ENCODE assay signal across 22 cellular contexts in genomic region chr15:72092011-72092410, GRCh38.
"Had no signal": no experiment of that assay in that cellular context is flagged by ENCODE, and none has a peak within 500 bp of the region (broad histone marks: within the 10 kb centered on the region; RNA-seq: fewer than 3 reads in every experiment).

No MANE protein-coding gene starts in this region.

- H3K9ac ChIP-seq: KMS-11 had no signal

- H3K4me3 ChIP-seq: adrenal gland had no signal

- H3K27ac ChIP-seq: adrenal gland, KMS-11 had no signal

- H3K9me3 ChIP-seq: adrenal gland had no signal

- ATAC-seq: activated CD4-positive, CD25-positive, alpha-beta regulatory T cell treated with anti-CD3 and anti-CD28 coated beads, Interleukin-2, amount 50 U/mL, for 24 hours; activated CD8-positive, alpha-beta T cell treated with anti-CD3 and anti-CD28 coated beads for 36 hours; activated T-cell treated with anti-CD3 and anti-CD28 coated beads, Interleukin-2, amount 50 U/mL, for 72 hours; T-cell had no signal

- H3K4me1 ChIP-seq: adrenal gland had no signal

- H3K36me3 ChIP-seq: adrenal gland had no signal

- H3K4me2 ChIP-seq: KMS-11 had no signal

- H3K27me3 ChIP-seq: adrenal gland had no signal

- DNase-seq: activated CD4-positive, alpha-beta T cell treated with anti-CD3 and anti-CD28 coated beads for 4 hours; activated CD8-positive, alpha-beta memory T cell treated with anti-CD3 and anti-CD28 coated beads, Interleukin-2, amount 50 U/mL, for 4 hours; activated CD8-positive, alpha-beta T cell treated with anti-CD3 and anti-CD28 coated beads for 36 hours; activated naive CD4-positive, alpha-beta T cell treated with anti-CD3 and anti-CD28 coated beads, Interleukin-2, amount 50 U/mL, for 16 hours; activated naive CD8-positive, alpha-beta T cell treated with anti-CD3 and anti-CD28 coated beads, Interleukin-2, amount 10 ng/mL, durations not matched to agents 7 days and 5 days; activated T-cell treated with anti-CD3 and anti-CD28 coated beads, Interleukin-2, amount 50 U/mL, for 72 hours; adrenal gland; anterior cingulate cortex; cerebellar nuclear complex; MM.1S; NCI-H1105; NCI-H1436; NCI-H187; NCI-H2081; NCI-H446; NCI-H748 treated with DMSO at 0.1 percent for 48 hours; SIG-M5; T-cell; T-helper 2 cell; T1000 had no signal
